ENCODE assay signal across 24 cellular contexts in the genomic region with DNA sequence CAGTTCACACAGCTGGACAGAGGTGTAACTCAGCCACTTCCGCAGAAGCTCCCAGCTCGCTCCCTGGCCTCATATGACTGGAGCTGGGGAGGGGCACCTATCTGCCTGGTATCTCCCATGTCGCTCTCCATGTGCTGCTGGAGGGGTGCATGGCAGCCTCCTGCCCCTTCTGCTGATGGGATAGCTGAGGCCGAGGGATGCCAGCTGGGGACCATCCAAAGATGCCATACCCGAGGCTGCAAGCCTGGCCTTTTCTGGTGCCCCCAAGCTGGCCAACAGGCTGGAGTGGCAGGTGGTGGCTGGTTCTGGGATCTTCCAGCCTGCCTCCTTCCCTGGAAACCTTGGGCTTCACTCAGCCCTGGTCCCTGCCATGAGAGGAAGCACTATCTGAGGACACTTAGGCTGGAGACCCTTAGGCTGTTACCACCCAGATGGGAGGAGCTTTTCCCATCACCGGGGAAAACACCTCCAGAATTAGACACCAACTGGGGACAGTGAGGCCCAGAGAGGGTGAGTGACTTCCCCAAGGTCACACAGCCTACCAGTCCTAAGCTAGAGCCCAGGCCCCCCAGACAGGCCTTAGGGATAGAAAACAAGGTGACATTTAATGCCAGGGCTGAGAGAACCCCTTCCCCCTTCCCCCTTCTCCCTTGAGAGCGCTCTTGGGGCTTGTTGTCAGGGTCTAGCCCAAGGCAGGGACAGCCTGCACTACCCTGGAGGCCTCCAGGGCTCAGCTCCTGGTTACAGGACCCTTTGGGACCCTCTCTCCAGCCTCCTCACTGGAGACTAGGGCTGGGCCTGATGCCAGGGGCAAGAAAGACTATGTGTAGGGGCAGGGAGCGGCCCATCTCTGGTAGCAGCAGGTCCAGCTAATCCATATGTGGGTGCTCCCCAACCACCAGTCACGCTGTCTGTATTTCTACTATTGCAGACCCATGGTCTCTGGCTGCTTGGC. TPM values are rescaled to one million over a fixed set of nuclear protein-coding genes. Genes with fewer than 3 reads are reported as not detected.
A peak's percentile ranks its signal among the peaks of the same experiment; 100 is the strongest.
DNase-seq lines count a peak whose midpoint lies in the region; ATAC-seq and TF ChIP-seq lines count a peak whose summit lies in the region.
"Had no signal": no experiment of that assay in that cellular context is flagged by ENCODE, and none has a peak within 500 bp of the region (broad histone marks: within the 10 kb centered on the region; RNA-seq: fewer than 3 reads in every experiment).

No MANE protein-coding gene starts in this region.

- no peak overlapping the region; a peak in 1 of 4 replicates for H3K27ac ChIP-seq in SK-N-SH (ENCODE audit: low read depth in 2 of 2, low read length in 1 of 2)
- no peak overlapping the region for H3K27ac ChIP-seq in uterus
- H3K27ac ChIP-seq: 22Rv1, gastrocnemius medialis, neural progenitor cell, sigmoid colon had no signal

- H3K4me3 ChIP-seq in SK-N-SH (ENCODE audit: low read depth in 2 of 2, low read length in 1 of 2) = no peak overlapping the region
- H3K4me3 ChIP-seq in uterus = no peak overlapping the region
- H3K4me3 ChIP-seq: dorsolateral prefrontal cortex, gastrocnemius medialis, neural progenitor cell, sigmoid colon had no signal

- peaks cover 0 to 20% of the 10 kb centered on the region in 2 experiments; a peak in 1 of 4 replicates for H3K4me1 ChIP-seq in SK-N-SH (ENCODE audit: control insufficient read depth in 1 of 2, insufficient read depth in 2 of 2, low read depth in 1 of 2, low read length in 1 of 2)
- no peaks in the 10 kb centered on the region for H3K4me1 ChIP-seq in uterus
- H3K4me1 ChIP-seq: gastrocnemius medialis, sigmoid colon had no signal

- DNase-seq in SK-N-SH (peak; percentile 26), NAMALWA (ENCODE audit: low spot score) (peak; percentile 28), cerebellum (ENCODE audit: low spot score) (peak; percentile 37), uterus (no peak)
- DNase-seq in stimulated activated effector memory CD8-positive, alpha-beta T cell treated with anti-CD3 and anti-CD28 coated beads, Interleukin-12 subunit alpha, Interleukin-12 subunit beta, amount 100 ng/mL, for 72 hours (ENCODE audit: low spot score in 2 of 2) = no peak
- DNase-seq in activated CD4-positive, alpha-beta T cell treated with anti-CD3 and anti-CD28 coated beads for 48 hours = no peak
- DNase-seq: activated CD4-positive, alpha-beta T cell treated with anti-CD3 and anti-CD28 coated beads, Interleukin-2, amount 10 ng/mL, durations not matched to agents 24 days and 14 days; activated naive CD4-positive, alpha-beta T cell treated with Interleukin-2 at 50 U/mL for 16 hours; activated T-cell treated with anti-CD3 and anti-CD28 coated beads, Interleukin-2, amount 50 U/mL, for 4 hours; gastrocnemius medialis; left cardiac atrium; MM.1S; NCI-H1417 treated with DMSO at 0.1 percent for 48 hours; NCI-H2081; NCI-H226; NCI-H748 treated with DMSO at 0.1 percent for 48 hours; sigmoid colon; stimulated activated CD4-positive, alpha-beta T cell treated with anti-CD3 and anti-CD28 coated beads, Interleukin-4, amount 100 ng/mL, for 4 hours; stimulated activated naive CD4-positive, alpha-beta T cell had no signal

- H3K9me3 ChIP-seq in SK-N-SH (no peaks in the 10 kb centered on the region), uterus (no peaks in the 10 kb centered on the region)
- H3K9me3 ChIP-seq: gastrocnemius medialis, sigmoid colon had no signal

- H3K9me2 ChIP-seq in SK-N-SH = no peaks in the 10 kb centered on the region

- no peak overlapping the region for H3K9ac ChIP-seq in SK-N-SH
- H3K9ac ChIP-seq: neural progenitor cell had no signal

- no peak overlapping the region for H3K4me2 ChIP-seq in SK-N-SH

- H3K79me2 ChIP-seq in SK-N-SH (ENCODE audit: insufficient read depth) = no peaks in the 10 kb centered on the region

- no peaks in the 10 kb centered on the region for H3K36me3 Mint-ChIP-seq in stimulated activated effector memory CD8-positive, alpha-beta T cell treated with anti-CD3 and anti-CD28 coated beads, Interleukin-12 subunit alpha, Interleukin-12 subunit beta, amount 100 ng/mL, for 72 hours
- H3K36me3 Mint-ChIP-seq: neural progenitor cell had no signal

- no peak overlapping the region for H2AFZ ChIP-seq in SK-N-SH (ENCODE audit: low read depth)
- H2AFZ ChIP-seq: neural progenitor cell had no signal

- no peaks in the 10 kb centered on the region for H3K27me3 ChIP-seq in SK-N-SH (ENCODE audit: insufficient read depth)
- no peaks in the 10 kb centered on the region for H3K27me3 ChIP-seq in uterus

- no peak for TF ChIP-seq RAD21 in SK-N-SH (IDR thresholded peaks at IDR 0.05; ENCODE audit: low read length)

- TF ChIP-seq CTCF in SK-N-SH (IDR thresholded peaks at IDR 0.05) = no peak
- TF ChIP-seq CTCF in uterus (IDR thresholded peaks at IDR 0.05) = no peak

- no peaks in the 10 kb centered on the region for H3F3A ChIP-seq in SK-N-SH (replicated peaks; ENCODE audit: insufficient read depth)

- TF ChIP-seq POLR2A in uterus (IDR thresholded peaks at IDR 0.05) = no peak

- TF ChIP-seq EP300 in SK-N-SH (IDR thresholded peaks at IDR 0.05; ENCODE audit: borderline replicate concordance in 1 of 2, low read depth in 1 of 2, low read length in 1 of 2) = no peak

- no peaks in the 10 kb centered on the region for H3K9me3 Mint-ChIP-seq in stimulated activated effector memory CD8-positive, alpha-beta T cell treated with anti-CD3 and anti-CD28 coated beads, Interleukin-12 subunit alpha, Interleukin-12 subunit beta, amount 100 ng/mL, for 72 hours
- H3K9me3 Mint-ChIP-seq: activated CD4-positive, alpha-beta T cell treated with anti-CD3 and anti-CD28 coated beads, Interleukin-2, amount 10 ng/mL, durations not matched to agents 24 days and 14 days; activated T-cell treated with anti-CD3 and anti-CD28 coated beads, Interleukin-2, amount 50 U/mL, for 4 hours; neural progenitor cell had no signal

- peak overlapping the region; percentile 55 for H3K27ac Mint-ChIP-seq in stimulated activated effector memory CD8-positive, alpha-beta T cell treated with anti-CD3 and anti-CD28 coated beads, Interleukin-12 subunit alpha, Interleukin-12 subunit beta, amount 100 ng/mL, for 72 hours
- H3K27ac Mint-ChIP-seq: activated CD4-positive, alpha-beta T cell treated with anti-CD3 and anti-CD28 coated beads, Interleukin-2, amount 10 ng/mL, durations not matched to agents 24 days and 14 days had no signal

- intact Hi-C loops in uterus (cut with DNase I; ENCODE audit: low total_unique reads) = no loop called here

- H3K36me3 ChIP-seq in SK-N-SH (replicated peaks in 1 of 2; ENCODE audit: control insufficient read depth in 1 of 2, insufficient read depth in 2 of 2, low read length in 1 of 2) (no peaks in the 10 kb centered on the region), uterus (no peaks in the 10 kb centered on the region)
- H3K36me3 ChIP-seq: gastrocnemius medialis, neural progenitor cell, sigmoid colon had no signal

- no peaks in the 10 kb centered on the region for H4K20me1 ChIP-seq in SK-N-SH (ENCODE audit: insufficient read depth)

- peaks cover 11% of the 10 kb centered on the region for H3K4me1 Mint-ChIP-seq in stimulated activated effector memory CD8-positive, alpha-beta T cell treated with anti-CD3 and anti-CD28 coated beads, Interleukin-12 subunit alpha, Interleukin-12 subunit beta, amount 100 ng/mL, for 72 hours
- H3K4me1 Mint-ChIP-seq: activated CD4-positive, alpha-beta T cell treated with anti-CD3 and anti-CD28 coated beads, Interleukin-2, amount 10 ng/mL, durations not matched to agents 24 days and 14 days had no signal

- POLR2A ChIA-PET in SK-N-SH (lab: Yijun Ruan, JAX) = no interaction called here

- 71% methylated on average over 7 of the region's 9 CpGs for WGBS in SK-N-SH (ENCODE audit: low lambda C conversion rate)

- CTCF ChIA-PET in SK-N-SH (lab: Yijun Ruan, JAX) = interaction anchor here (1.0 to 5.1 kb wide), 4 partner anchors 15 to 110 kb away, joined by 3 to 31 read pairs (median 10); no protein-coding TSS in a partner anchor

- ATAC-seq in SK-N-SH treated with all-trans-retinoic acid at 6 μM for 48 hours = no peak
- no peak for ATAC-seq in stimulated activated effector memory CD8-positive, alpha-beta T cell treated with anti-CD3 and anti-CD28 coated beads, Interleukin-12 subunit alpha, Interleukin-12 subunit beta, amount 100 ng/mL, for 72 hours
- ATAC-seq in HG02759 (IDR thresholded peaks at IDR 0.05; ENCODE audit: unreplicated experiment) = no peak
- ATAC-seq: activated T-cell treated with anti-CD3 and anti-CD28 coated beads, Interleukin-2, amount 50 U/mL, for 4 hours; gastrocnemius medialis had no signal

- H3K4me3 Mint-ChIP-seq in stimulated activated effector memory CD8-positive, alpha-beta T cell treated with anti-CD3 and anti-CD28 coated beads, Interleukin-12 subunit alpha, Interleukin-12 subunit beta, amount 100 ng/mL, for 72 hours = no peak overlapping the region
- H3K4me3 Mint-ChIP-seq: activated CD4-positive, alpha-beta T cell treated with anti-CD3 and anti-CD28 coated beads, Interleukin-2, amount 10 ng/mL, durations not matched to agents 24 days and 14 days; activated T-cell treated with anti-CD3 and anti-CD28 coated beads, Interleukin-2, amount 50 U/mL, for 4 hours had no signal

TF ChIP-seq in SK-N-SH, 30 proteins besides CTCF, POLR2A, EP300 and RAD21:
- TF ChIP-seq EZH2phosphoT487 (IDR thresholded peaks at IDR 0.05; ENCODE audit: borderline replicate concordance, low read depth) = no peak
- TF ChIP-seq FOXJ3 (CRISPR knock-in tag; IDR thresholded peaks at IDR 0.05) = no peak
- no peak for TF ChIP-seq RCOR1 (IDR thresholded peaks at IDR 0.05; ENCODE audit: low read length)
- TF ChIP-seq YY1 (IDR thresholded peaks at IDR 0.05; ENCODE audit: low read depth) = no peak
- TF ChIP-seq FOXM1 (IDR thresholded peaks at IDR 0.05; ENCODE audit: low read depth) = no peak
- TF ChIP-seq JUND (IDR thresholded peaks at IDR 0.05) = no peak
- no peak for TF ChIP-seq GABPA (IDR thresholded peaks at IDR 0.05; ENCODE audit: low read depth)
TF ChIP-seq in SK-N-SH: peak in this region for 0.

TF ChIP-seq in SK-N-SH treated with all-trans-retinoic acid at 6 μM for 48 hours, 23 proteins besides CTCF, POLR2A, EP300 and RAD21 (continues in another document):
- TF ChIP-seq ZC3H10 (CRISPR knock-in tag; IDR thresholded peaks at IDR 0.05) (no peak), RARB (CRISPR knock-in tag; IDR thresholded peaks at IDR 0.05) (no peak), CSDC2 (CRISPR knock-in tag; IDR thresholded peaks at IDR 0.05) (no peak), GLIS3 (CRISPR knock-in tag; IDR thresholded peaks at IDR 0.05) (no peak), ISL1 (CRISPR knock-in tag; IDR thresholded peaks at IDR 0.05) (no peak)

RNA-seq across cellular contexts. Expression of a gene that starts 7.1 kb away (rescaled TPM):
- 0.72 and 1.0 TPM in 2 replicates for polyA plus RNA-seq in SK-N-SH (2012; rRNA removed)
- 0.40 and 0.96 TPM in 2 replicates for polyA plus RNA-seq in SK-N-SH (2012; cell fraction: cytosol; rRNA removed)
- 2.4 and 2.7 TPM in 2 replicates for polyA plus RNA-seq in SK-N-SH (2012; cell fraction: nucleus; rRNA removed)
- total RNA-seq in cerebellum (18.4 TPM), uterus (1 to 10 TPM; 2.4 to 8.6 (median 3.1) TPM)

Comparison
In these comparisons a context has a peak if more than half of its experiments do, and no peak if none do; other contexts are left out.
1. DNase-seq: peak in SK-N-SH (single experiment), NAMALWA (single experiment) and cerebellum (single experiment); none in stimulated activated effector memory CD8-positive, alpha-beta T cell treated with anti-CD3 and anti-CD28 coated beads, Interleukin-12 subunit alpha, Interleukin-12 subunit beta, amount 100 ng/mL, for 72 hours (0 of 2), activated CD4-positive, alpha-beta T cell treated with anti-CD3 and anti-CD28 coated beads for 48 hours (single experiment) and uterus (0 of 2).